8 cellular contexts compared by ENCODE assay signal in the genomic region with DNA sequence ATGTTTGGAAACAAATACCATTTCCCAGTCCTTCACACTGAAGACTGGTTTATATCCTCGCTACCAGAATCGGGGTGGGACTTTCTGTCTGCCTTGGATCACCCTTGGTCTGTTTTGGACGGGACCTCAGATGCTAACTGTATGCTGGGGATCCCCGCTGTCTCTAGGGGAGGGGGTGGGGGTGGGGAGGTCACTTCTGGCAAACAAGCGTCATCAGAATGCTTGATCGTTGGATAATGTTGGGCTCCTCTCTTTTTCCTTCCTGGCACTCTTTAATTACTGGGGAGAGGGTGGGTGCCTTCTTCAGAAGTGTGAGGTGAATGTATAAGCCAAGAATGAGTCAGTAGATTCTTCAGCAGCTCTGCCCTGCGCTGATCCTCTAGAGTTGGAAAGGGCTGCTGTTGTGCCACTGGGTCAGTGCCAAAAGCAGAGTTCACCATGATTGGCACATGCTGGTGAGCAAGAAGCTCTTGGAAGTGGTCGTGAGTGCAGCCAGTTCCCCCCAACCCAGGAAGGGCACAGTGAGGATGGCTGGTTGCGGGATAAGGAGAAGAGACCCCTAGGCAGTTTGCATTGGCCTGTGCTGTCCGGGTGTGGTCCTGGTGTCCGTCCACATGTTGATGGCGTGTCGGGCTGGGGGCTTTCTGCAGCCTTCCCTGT. TPM values are rescaled to one million over a fixed set of nuclear protein-coding genes. Genes with fewer than 3 reads are reported as not detected.
DNase-seq lines count a peak whose midpoint lies in the region; ATAC-seq, FAIRE-seq and TF ChIP-seq lines count a peak whose summit lies in the region.

No MANE protein-coding gene starts in this region.

- H3K27me3 Mint-ChIP-seq in activated CD4-positive, alpha-beta T cell treated with anti-CD3 and anti-CD28 coated beads, Interleukin-2, amount 10 ng/mL, durations not matched to agents 24 days and 14 days: no peaks in the 10 kb centered on the region

- H3K4me1 Mint-ChIP-seq in activated CD4-positive, alpha-beta T cell treated with anti-CD3 and anti-CD28 coated beads, Interleukin-2, amount 10 ng/mL, durations not matched to agents 24 days and 14 days: peaks cover 38% of the 10 kb centered on the region

- H3K4me3 ChIP-seq in adipocyte (ENCODE audit: low read length) (no peak overlapping the region), kidney (ENCODE audit: low read length in 2 of 2) (no peak overlapping the region)

- no peak for TF ChIP-seq CTCF in kidney (IDR thresholded peaks at IDR 0.05; ENCODE audit: borderline replicate concordance, extremely low read depth, insufficient read depth)

- intact Hi-C loops in activated CD4-positive, alpha-beta T cell treated with anti-CD3 and anti-CD28 coated beads, Interleukin-2, amount 10 ng/mL, durations not matched to agents 24 days and 14 days (cut with micrococcal nuclease): no loop called here
- intact Hi-C loops in kidney (cut with DNase I): no loop called here

- ATAC-seq in GM18511 (IDR thresholded peaks at IDR 0.05; ENCODE audit: unreplicated experiment): no peak

- FAIRE-seq in kidney (lab: Jason Lieb, UNC): no peak

- no peak for DNase-seq in activated CD4-positive, alpha-beta T cell treated with anti-CD3 and anti-CD28 coated beads, Interleukin-2, amount 10 ng/mL, durations not matched to agents 24 days and 14 days
- DNase-seq in activated CD4-positive, alpha-beta T cell treated with anti-CD3 and anti-CD28 coated beads, Interleukin-2, amount 50 U/mL, for 4 hours: no peak
- peak; percentile 48 for DNase-seq in adipocyte (ENCODE audit: low read depth)
- DNase-seq in kidney: peak; percentile 60
- DNase-seq in substantia nigra (lab: John Stamatoyannopoulos, UW): peak in 6 of 49 donors; percentile 17 to 88 (median 20)
- DNase-seq in retina: no peak
- DNase-seq in dedifferentiated amniotic fluid mesenchymal stem cell (ENCODE audit: extremely low spot score): no peak

- no peaks in the 10 kb centered on the region for H3K27me3 ChIP-seq in adipocyte (replicated peaks; ENCODE audit: control insufficient read depth, insufficient read depth, low read length)

- H3K36me3 ChIP-seq in adipocyte (ENCODE audit: control insufficient read depth, insufficient read depth, low read length, severe bottlenecking) (no peaks in the 10 kb centered on the region), kidney (ENCODE audit: control insufficient read depth in 1 of 2, insufficient read depth in 2 of 2, low read length in 2 of 2) (peaks cover 0 to 4% of the 10 kb centered on the region in 2 donors)

- H3K4me3 Mint-ChIP-seq in activated CD4-positive, alpha-beta T cell treated with anti-CD3 and anti-CD28 coated beads, Interleukin-2, amount 10 ng/mL, durations not matched to agents 24 days and 14 days: peak overlapping the region; percentile 70

- no peak overlapping the region for H3K9ac ChIP-seq in adipocyte (ENCODE audit: low read length)
- H3K9ac ChIP-seq in kidney (ENCODE audit: low read length in 2 of 2): no peak overlapping the region

- H3K4me1 ChIP-seq in adipocyte (ENCODE audit: control insufficient read depth, insufficient read depth, low read length) (peaks cover 24% of the 10 kb centered on the region), kidney (ENCODE audit: control insufficient read depth in 1 of 2, insufficient read depth in 1 of 2, low read depth in 1 of 2, low read length in 2 of 2) (peaks cover 0 to 14% of the 10 kb centered on the region in 2 donors)

- H3K27ac Mint-ChIP-seq in activated CD4-positive, alpha-beta T cell treated with anti-CD3 and anti-CD28 coated beads, Interleukin-2, amount 10 ng/mL, durations not matched to agents 24 days and 14 days: peak overlapping the region; percentile 93

- H3K27ac ChIP-seq in kidney (ENCODE audit: low read depth in 2 of 2, low read length in 2 of 2) (no peak overlapping the region), substantia nigra (ENCODE audit: low read depth, low read length, poor library complexity, severe bottlenecking) (peak overlapping the region; percentile 76)

- no peaks in the 10 kb centered on the region for H3K9me3 Mint-ChIP-seq in activated CD4-positive, alpha-beta T cell treated with anti-CD3 and anti-CD28 coated beads, Interleukin-2, amount 10 ng/mL, durations not matched to agents 24 days and 14 days

- no peaks in the 10 kb centered on the region for H3K9me3 ChIP-seq in adipocyte (ENCODE audit: control insufficient read depth, low read length)
- no peaks in the 10 kb centered on the region for H3K9me3 ChIP-seq in kidney (ENCODE audit: control insufficient read depth in 1 of 2, low read length in 2 of 2)

- peaks cover 22% of the 10 kb centered on the region for H3K36me3 Mint-ChIP-seq in activated CD4-positive, alpha-beta T cell treated with anti-CD3 and anti-CD28 coated beads, Interleukin-2, amount 10 ng/mL, durations not matched to agents 24 days and 14 days (ENCODE audit: low read depth)

RNA-seq across cellular contexts. Expression of a gene that starts 32.2 kb away (rescaled TPM):
- 49.1 and 52.8 TPM in 2 replicates for total RNA-seq in activated CD4-positive, alpha-beta T cell treated with anti-CD3 and anti-CD28 coated beads, Interleukin-2, amount 10 ng/mL, durations not matched to agents 24 days and 14 days
- total RNA-seq in kidney: 32.3 TPM
- polyA plus RNA-seq in kidney (ENCODE audit: insufficient read depth, low read depth, low replicate concordance): 2.6 TPM

Comparison
In these comparisons a context has a peak if more than half of its experiments do, and no peak if none do; other contexts are left out.
1. DNase-seq: peak in adipocyte (single experiment) and kidney (single experiment); none in activated CD4-positive, alpha-beta T cell treated with anti-CD3 and anti-CD28 coated beads, Interleukin-2, amount 10 ng/mL, durations not matched to agents 24 days and 14 days (single experiment), activated CD4-positive, alpha-beta T cell treated with anti-CD3 and anti-CD28 coated beads, Interleukin-2, amount 50 U/mL, for 4 hours (0 of 2), retina (single experiment) and dedifferentiated amniotic fluid mesenchymal stem cell (single experiment).